In the genomic region with DNA sequence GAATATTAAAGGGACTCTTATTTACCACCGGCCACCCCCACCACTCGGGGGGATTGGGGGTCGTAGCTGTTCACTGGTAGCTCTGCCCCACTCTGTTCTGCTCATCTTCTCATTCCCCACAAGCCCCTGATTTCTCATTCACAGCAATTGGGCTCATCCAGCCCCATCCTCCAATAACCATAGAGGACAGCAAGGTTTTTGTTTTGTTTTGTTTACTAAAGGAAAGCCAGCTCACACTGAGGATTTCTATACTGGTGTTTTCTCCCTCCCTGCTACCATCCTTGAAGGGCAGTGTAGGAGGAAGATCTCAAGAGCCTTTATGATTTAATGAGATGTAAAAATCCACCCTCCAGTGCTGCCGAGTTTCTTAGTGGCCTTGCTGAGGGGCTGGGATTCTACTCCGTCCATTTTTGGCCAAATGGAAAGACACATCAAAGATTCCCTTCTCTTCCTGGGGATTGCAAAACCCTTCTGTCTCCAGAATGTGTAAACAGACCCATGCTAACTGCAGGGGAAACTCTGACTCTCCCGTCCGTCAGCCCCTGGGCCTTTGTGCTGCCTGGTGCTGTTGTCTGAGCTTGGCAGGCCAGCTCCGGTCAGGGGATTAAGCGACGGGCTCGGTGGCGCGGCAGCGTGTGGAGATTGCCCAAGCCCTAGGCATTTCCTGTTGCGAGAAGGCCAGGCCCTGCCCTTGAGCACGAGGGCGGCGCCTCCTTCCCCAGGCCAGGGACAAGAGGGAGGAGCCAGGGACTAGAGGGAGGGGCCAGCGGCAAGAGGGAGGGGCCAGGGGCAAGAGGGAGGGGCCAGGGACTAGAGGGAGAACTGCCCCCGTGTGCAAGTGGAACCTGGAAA, we compare ENCODE assay signal across 7 cellular contexts.
DNase-seq lines count a peak whose midpoint lies in the region; ATAC-seq and TF ChIP-seq lines count a peak whose summit lies in the region.

No MANE protein-coding gene starts in this region.

- H3K9me3 ChIP-seq in right lobe of liver (no peaks in the 10 kb centered on the region), suprapubic skin (no peaks in the 10 kb centered on the region)

- ATAC-seq in right lobe of liver: peak; percentile 91 to 96 (median 94)
- no peak for ATAC-seq in HG03196 (IDR thresholded peaks at IDR 0.05; ENCODE audit: unreplicated experiment)

- TF ChIP-seq CTCF in right lobe of liver (IDR thresholded peaks at IDR 0.05) (no peak), suprapubic skin (IDR thresholded peaks at IDR 0.05) (no peak)

- intact Hi-C loops in right lobe of liver (cut with DNase I): no loop called here

- H3K27me3 ChIP-seq in H7 (ENCODE audit: control insufficient read depth, insufficient read depth, low read length) (no peaks in the 10 kb centered on the region), right lobe of liver (no peaks in the 10 kb centered on the region), suprapubic skin (no peaks in the 10 kb centered on the region)

- peak; percentile 35 for TF ChIP-seq POLR2A in right lobe of liver (IDR thresholded peaks at IDR 0.05)
- no peak for TF ChIP-seq POLR2A in suprapubic skin (IDR thresholded peaks at IDR 0.05)

- 21% methylated on average over 20 of the region's 20 CpGs for WGBS in right lobe of liver (ENCODE audit: insufficient coverage, low coverage, low lambda C conversion rate, missing lambda C conversion rate)
- 28% methylated on average over 14 of the region's 20 CpGs for WGBS in suprapubic skin

- H3K4me3 ChIP-seq in H7 (ENCODE audit: insufficient read depth, low read depth, low read length) (peak overlapping the region; percentile 17; the same call in 1 of the 2 replicates), right lobe of liver (no peak overlapping the region), suprapubic skin (peak overlapping the region; percentile 7)

- DNase-seq in H7: peak; percentile 95
- peak; percentile 88 for DNase-seq in OCI-M1 (lab: John Stamatoyannopoulos, UW)
- peak; percentile 96 for DNase-seq in ecto neural progenitor cell (ENCODE audit: low spot score)
- peak; percentile 83 to 91 (median 87) for DNase-seq in right lobe of liver
- DNase-seq in suprapubic skin (ENCODE audit: low spot score in 2 of 2): peak; percentile 96 to 97
- DNase-seq in NCI-H526 treated with DMSO at 0.1 percent for 48 hours (lab: John Stamatoyannopoulos, UW): no peak

- H3K36me3 ChIP-seq in H7 (replicated peaks; ENCODE audit: control insufficient read depth, insufficient read depth, low read length) (no peaks in the 10 kb centered on the region), right lobe of liver (no peaks in the 10 kb centered on the region), suprapubic skin (peaks cover 4% of the 10 kb centered on the region)

- H3K27ac ChIP-seq in right lobe of liver (peak overlapping the region; percentile 20 to 81 (median 33)), suprapubic skin (peak overlapping the region; percentile 89)

- TF ChIP-seq EP300 in suprapubic skin (IDR thresholded peaks at IDR 0.05): peak; percentile 35

- no peaks in the 10 kb centered on the region for H3K4me1 ChIP-seq in right lobe of liver
- peaks cover 30% of the 10 kb centered on the region for H3K4me1 ChIP-seq in suprapubic skin

Comparison
In these comparisons a context has a peak if more than half of its experiments do, and no peak if none do; other contexts are left out.
1. H3K4me3 ChIP-seq: peak in H7 (single experiment) and suprapubic skin (single experiment); none in right lobe of liver (0 of 3).